8 cellular contexts compared by ENCODE assay signal in the genomic region with DNA sequence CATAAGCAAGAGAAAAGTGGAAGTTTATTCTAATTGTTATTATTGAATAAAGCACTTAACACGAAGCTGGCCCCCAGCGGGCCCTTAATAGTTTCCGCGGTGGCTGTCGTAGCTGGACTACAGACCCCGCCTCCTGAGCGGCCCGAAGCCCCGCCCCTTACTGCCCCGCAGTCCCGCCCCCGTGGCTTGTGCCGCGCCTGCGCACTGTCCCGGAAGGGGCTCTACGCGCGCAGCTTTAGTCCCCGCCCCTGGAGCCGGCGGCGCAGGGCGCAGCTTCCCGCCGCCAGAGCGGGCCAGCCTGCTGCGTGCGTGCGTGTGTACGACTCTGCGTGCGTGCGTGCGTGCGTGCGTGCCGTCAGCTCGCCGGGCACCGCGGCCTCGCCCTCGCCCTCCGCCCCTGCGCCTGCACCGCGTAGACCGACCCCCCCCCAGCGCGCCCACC. TPM values are rescaled to one million over a fixed set of nuclear protein-coding genes. Genes with fewer than 3 reads are reported as not detected.
DNase-seq lines count a peak whose midpoint lies in the region; ATAC-seq and TF ChIP-seq lines count a peak whose summit lies in the region.

A gene with protein sequence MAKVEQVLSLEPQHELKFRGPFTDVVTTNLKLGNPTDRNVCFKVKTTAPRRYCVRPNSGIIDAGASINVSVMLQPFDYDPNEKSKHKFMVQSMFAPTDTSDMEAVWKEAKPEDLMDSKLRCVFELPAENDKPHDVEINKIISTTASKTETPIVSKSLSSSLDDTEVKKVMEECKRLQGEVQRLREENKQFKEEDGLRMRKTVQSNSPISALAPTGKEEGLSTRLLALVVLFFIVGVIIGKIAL (plus strand): TSS at position 348 of the 442 bp plus-strand sequence. CDS start 231 bp downstream, outside the sequence.

- H3K27me3 ChIP-seq in H9 (ENCODE audit: insufficient read depth, low read length): no peaks in the 10 kb centered on the region
- no peaks in the 10 kb centered on the region for H3K27me3 ChIP-seq in neural cell (ENCODE audit: insufficient read depth, low read depth, low read length)

- DNase-seq in H9: peak; percentile 93
- DNase-seq in M059J (ENCODE audit: low read depth): peak; percentile 95
- DNase-seq in SHP77 treated with DMSO at 0.1 percent for 48 hours (lab: John Stamatoyannopoulos, UW): peak; percentile 94
- DNase-seq in activated effector memory CD4-positive, alpha-beta T cell treated with anti-CD3 and anti-CD28 coated beads, Interleukin-2, amount 50 U/mL, for 16 hours: peak; percentile 99
- peak; percentile 96 for DNase-seq in fibroblast of the aortic adventitia (ENCODE audit: low read depth)
- peak; percentile 97 for DNase-seq in stimulated activated naive CD8-positive, alpha-beta T cell treated with anti-CD3 and anti-CD28 coated beads, Interleukin-15, amount 100 ng/mL, for 72 hours

- peaks cover 12 to 27% (median 26%) of the 10 kb centered on the region in 3 experiments for H3K36me3 Mint-ChIP-seq in H9 (ENCODE audit: insufficient read depth in 1 of 3, low read depth in 3 of 3)

- no peak for TF ChIP-seq RAD21 in neural cell (conservative IDR thresholded peaks at IDR 0.05)

- H3K36me3 ChIP-seq in ES-I3 (ENCODE audit: insufficient read depth, low read length) (no peaks in the 10 kb centered on the region; the same call in 1 of the 2 replicates), neural cell (ENCODE audit: insufficient read depth, low read length) (no peaks in the 10 kb centered on the region)

- peak; percentile 12 for TF ChIP-seq EP300 in neural cell (conservative IDR thresholded peaks at IDR 0.05; ENCODE audit: poor library complexity, severe bottlenecking)

- peaks cover 23 to 24% of the 10 kb centered on the region in 2 experiments for H3K4me1 Mint-ChIP-seq in H9
- H3K4me1 Mint-ChIP-seq in stimulated activated naive CD8-positive, alpha-beta T cell treated with anti-CD3 and anti-CD28 coated beads, Interleukin-15, amount 100 ng/mL, for 72 hours: peaks cover 41% of the 10 kb centered on the region

- H2BK120ac ChIP-seq in H9 (ENCODE audit: low read depth, low read length, poor library complexity, severe bottlenecking): no peak within 1 kb of the TSS

- H2AFZ ChIP-seq in H9 (ENCODE audit: low read length): no peak within 1 kb of the TSS
- peak within 1 kb of the TSS; percentile 73 for H2AFZ ChIP-seq in neural cell (ENCODE audit: low read depth, low read length)

- no peak within 1 kb of the TSS for H2AK5ac ChIP-seq in H9 (ENCODE audit: insufficient read length, low read length)

- no peaks in the 10 kb centered on the region for H3K9me2 ChIP-seq in neural cell (ENCODE audit: insufficient read depth, low read length)

- peak within 1 kb of the TSS; percentile 98 for H3K18ac ChIP-seq in H9 (ENCODE audit: insufficient read length, low read depth, low read length)

- no CpG with 5 or more reads among the region's 51 CpGs for WGBS in H9 (ENCODE audit: extremely low coverage, insufficient read length, low lambda C conversion rate)

- no peak within 1 kb of the TSS for H2BK20ac ChIP-seq in H9 (ENCODE audit: low read depth, low read length, poor library complexity, severe bottlenecking)

- no peak within 1 kb of the TSS for H4K5ac ChIP-seq in H9 (ENCODE audit: insufficient read length, low read depth, low read length)

- no peak within 1 kb of the TSS for H4K8ac ChIP-seq in H9 (replicated peaks; ENCODE audit: insufficient read length, low read depth, low read length)

- TF ChIP-seq CTCF in H9 (conservative IDR thresholded peaks at IDR 0.05): no peak
- TF ChIP-seq CTCF in fibroblast of the aortic adventitia (IDR thresholded peaks at IDR 0.05; ENCODE audit: insufficient read depth, low read length): no peak
- no peak for TF ChIP-seq CTCF in neural cell (IDR thresholded peaks at IDR 0.05; ENCODE audit: poor library complexity, severe bottlenecking)

- H3K27ac ChIP-seq in H9 (ENCODE audit: insufficient read length, low read depth, low read length) (no peak within 1 kb of the TSS), neural cell (ENCODE audit: low read length) (peak within 1 kb of the TSS; percentile 83)

- H3K9me3 ChIP-seq in ES-I3 (ENCODE audit: control insufficient read depth, insufficient read depth, low read length) (no peaks in the 10 kb centered on the region), H9 (ENCODE audit: control insufficient read depth, low read depth, low read length) (no peaks in the 10 kb centered on the region), neural cell (ENCODE audit: low read length) (no peaks in the 10 kb centered on the region)

- H3K4me2 ChIP-seq in H9 (ENCODE audit: insufficient read depth, insufficient read length, low read length): peak within 1 kb of the TSS; percentile 97
- peak within 1 kb of the TSS; percentile 84 for H3K4me2 ChIP-seq in neural cell (ENCODE audit: low read length)

- peak within 1 kb of the TSS; percentile 88 to 89 for H3K4me3 Mint-ChIP-seq in H9
- H3K4me3 Mint-ChIP-seq in stimulated activated naive CD8-positive, alpha-beta T cell treated with anti-CD3 and anti-CD28 coated beads, Interleukin-15, amount 100 ng/mL, for 72 hours: peak within 1 kb of the TSS; percentile 93 to 96

- H3K4me3 ChIP-seq in fibroblast of the aortic adventitia (ENCODE audit: low read depth, low read length): peak within 1 kb of the TSS; percentile 96
- peak within 1 kb of the TSS; percentile 83 for H3K4me3 ChIP-seq in neural cell (ENCODE audit: low read length)

- peaks cover 3% of the 10 kb centered on the region for H3F3A ChIP-seq in neural cell (ENCODE audit: insufficient read depth, low read length, poor library complexity, severe bottlenecking)

- ATAC-seq in stimulated activated naive CD8-positive, alpha-beta T cell treated with anti-CD3 and anti-CD28 coated beads, Interleukin-15, amount 100 ng/mL, for 72 hours: peak; percentile 100

- no peak within 1 kb of the TSS for H3K4ac ChIP-seq in H9 (ENCODE audit: low read depth, low read length)

- H3K9me3 Mint-ChIP-seq in H9: no peaks in the 10 kb centered on the region
- peaks cover 0 to 8% of the 10 kb centered on the region in 2 donors for H3K9me3 Mint-ChIP-seq in stimulated activated naive CD8-positive, alpha-beta T cell treated with anti-CD3 and anti-CD28 coated beads, Interleukin-15, amount 100 ng/mL, for 72 hours

- H4K20me1 ChIP-seq in H9 (ENCODE audit: control insufficient read depth, insufficient read depth, insufficient read length) (peaks cover 2% of the 10 kb centered on the region), neural cell (ENCODE audit: insufficient read depth) (no peaks in the 10 kb centered on the region)

- peaks cover 28% of the 10 kb centered on the region; the same call in 1 of the 2 replicates for H3K79me2 ChIP-seq in H9 (ENCODE audit: insufficient read depth, low read length)
- peaks cover 44% of the 10 kb centered on the region for H3K79me2 ChIP-seq in neural cell (replicated peaks; ENCODE audit: insufficient read depth, low read length)

- H4K91ac ChIP-seq in H9 (ENCODE audit: insufficient read length, low read depth, low read length): no peak within 1 kb of the TSS

- H3K27me3 Mint-ChIP-seq in H9 (ENCODE audit: low read depth): peaks cover 3% of the 10 kb centered on the region; the same call in 1 of the 2 replicates
- H3K27me3 Mint-ChIP-seq in stimulated activated naive CD8-positive, alpha-beta T cell treated with anti-CD3 and anti-CD28 coated beads, Interleukin-15, amount 100 ng/mL, for 72 hours: peaks cover 10% of the 10 kb centered on the region

- H3K9ac ChIP-seq in ES-I3 (ENCODE audit: low read depth, low read length): peak within 1 kb of the TSS; percentile 89
- H3K9ac ChIP-seq in H9 (ENCODE audit: extremely low read depth, insufficient read length, low read length): peak within 1 kb of the TSS; percentile 95
- H3K9ac ChIP-seq in neural cell (ENCODE audit: low read length): peak within 1 kb of the TSS; percentile 91

- H3K27ac Mint-ChIP-seq in H9: peak within 1 kb of the TSS; percentile 4 to 92 (median 69); a peak in 5 of 7 replicates
- H3K27ac Mint-ChIP-seq in stimulated activated naive CD8-positive, alpha-beta T cell treated with anti-CD3 and anti-CD28 coated beads, Interleukin-15, amount 100 ng/mL, for 72 hours: peak within 1 kb of the TSS; percentile 96 to 98

- H2BK5ac ChIP-seq in H9 (ENCODE audit: insufficient read length, low read length): no peak within 1 kb of the TSS

- no peak within 1 kb of the TSS for H2BK12ac ChIP-seq in H9 (ENCODE audit: insufficient read length, low read depth, low read length)

- H3K56ac ChIP-seq in H9 (ENCODE audit: insufficient read length, low read depth, low read length): no peak within 1 kb of the TSS

- H2BK15ac ChIP-seq in H9 (ENCODE audit: low read depth, low read length): no peak within 1 kb of the TSS

- H3K23ac ChIP-seq in H9 (ENCODE audit: insufficient read length, low read depth, low read length): peak within 1 kb of the TSS; percentile 3

- H3K14ac ChIP-seq in H9 (ENCODE audit: insufficient read depth, low read length): peak within 1 kb of the TSS; percentile 98

- peaks cover 4% of the 10 kb centered on the region for H3K4me1 ChIP-seq in ES-I3 (ENCODE audit: insufficient read depth, low read length)
- peaks cover 2% of the 10 kb centered on the region; the same call in 1 of the 2 replicates for H3K4me1 ChIP-seq in H9 (ENCODE audit: insufficient read depth, low read length)

- H3T11ph ChIP-seq in H9 (ENCODE audit: low read length): no peak within 1 kb of the TSS

- peaks cover 8% of the 10 kb centered on the region for H3K23me2 ChIP-seq in H9 (ENCODE audit: insufficient read length, low read depth, low read length, poor library complexity, severe bottlenecking)

- H3K79me1 ChIP-seq in H9 (ENCODE audit: insufficient read depth, low read depth, low read length, poor library complexity, severe bottlenecking): peaks cover 4% of the 10 kb centered on the region

TF ChIP-seq in neural cell, 6 proteins besides CTCF, POLR2A, EP300 and RAD21 (continues in another document):
- TF ChIP-seq TAF1 (IDR thresholded peaks at IDR 0.05; ENCODE audit: low read depth): no peak

RNA-seq across cellular contexts. Expression of the gene that starts here (rescaled TPM):
- 64.7 and 65.1 TPM in 2 replicates for total RNA-seq in H9 (2021)
- total RNA-seq in M059J (2014; rRNA removed; shearing (Covaris generic)): 20.6 and 34.7 TPM in 2 replicates
- total RNA-seq in fibroblast of the aortic adventitia (ENCODE audit: low replicate concordance): 16.0 and 17.2 TPM in 2 replicates
- 29.4 and 32.5 TPM in 2 replicates for polyA plus RNA-seq in neural cell
- polyA minus RNA-seq in neural cell: 49.9 and 65.2 TPM in 2 replicates
